In the genomic region with DNA sequence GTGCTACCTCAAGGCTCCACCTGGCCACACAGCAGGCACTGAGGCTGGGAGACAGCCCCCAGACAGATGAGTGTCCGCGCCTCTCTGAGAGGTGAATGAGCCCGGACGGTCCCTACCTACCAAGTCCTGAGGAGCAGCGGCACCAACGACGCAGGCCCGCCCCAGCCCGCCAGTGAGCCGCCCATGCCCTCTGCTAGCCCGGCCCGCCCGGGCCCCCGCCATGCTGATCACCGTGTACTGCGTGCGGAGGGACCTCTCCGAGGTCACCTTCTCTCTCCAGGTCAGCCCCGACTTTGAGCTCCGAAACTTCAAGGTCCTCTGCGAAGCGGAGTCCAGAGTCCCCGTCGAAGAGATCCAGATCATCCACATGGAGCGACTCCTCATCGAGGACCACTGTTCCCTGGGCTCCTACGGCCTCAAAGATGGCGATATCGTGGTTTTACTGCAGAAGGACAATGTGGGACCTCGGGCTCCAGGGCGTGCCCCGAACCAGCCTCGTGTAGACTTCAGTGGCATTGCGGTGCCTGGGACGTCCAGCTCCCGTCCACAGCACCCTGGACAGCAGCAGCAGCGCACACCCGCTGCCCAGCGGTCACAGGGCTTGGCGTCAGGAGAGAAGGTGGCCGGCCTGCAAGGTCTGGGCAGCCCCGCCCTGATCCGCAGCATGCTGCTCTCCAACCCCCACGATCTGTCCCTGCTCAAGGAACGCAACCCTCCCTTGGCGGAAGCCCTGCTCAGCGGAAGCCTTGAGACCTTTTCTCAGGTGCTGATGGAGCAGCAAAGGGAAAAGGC, we compare ENCODE assay signal across 1 cellular context.
TF ChIP-seq lines count a peak whose summit lies in the region.

A gene (plus strand): TSS at position 38 of the 792 bp plus-strand sequence. CDS start 183 bp downstream, at position 221.

TF ChIP-seq in K562, 482 proteins besides CTCF, POLR2A, EP300 and RAD21:
- TF ChIP-seq, protein P1, sequence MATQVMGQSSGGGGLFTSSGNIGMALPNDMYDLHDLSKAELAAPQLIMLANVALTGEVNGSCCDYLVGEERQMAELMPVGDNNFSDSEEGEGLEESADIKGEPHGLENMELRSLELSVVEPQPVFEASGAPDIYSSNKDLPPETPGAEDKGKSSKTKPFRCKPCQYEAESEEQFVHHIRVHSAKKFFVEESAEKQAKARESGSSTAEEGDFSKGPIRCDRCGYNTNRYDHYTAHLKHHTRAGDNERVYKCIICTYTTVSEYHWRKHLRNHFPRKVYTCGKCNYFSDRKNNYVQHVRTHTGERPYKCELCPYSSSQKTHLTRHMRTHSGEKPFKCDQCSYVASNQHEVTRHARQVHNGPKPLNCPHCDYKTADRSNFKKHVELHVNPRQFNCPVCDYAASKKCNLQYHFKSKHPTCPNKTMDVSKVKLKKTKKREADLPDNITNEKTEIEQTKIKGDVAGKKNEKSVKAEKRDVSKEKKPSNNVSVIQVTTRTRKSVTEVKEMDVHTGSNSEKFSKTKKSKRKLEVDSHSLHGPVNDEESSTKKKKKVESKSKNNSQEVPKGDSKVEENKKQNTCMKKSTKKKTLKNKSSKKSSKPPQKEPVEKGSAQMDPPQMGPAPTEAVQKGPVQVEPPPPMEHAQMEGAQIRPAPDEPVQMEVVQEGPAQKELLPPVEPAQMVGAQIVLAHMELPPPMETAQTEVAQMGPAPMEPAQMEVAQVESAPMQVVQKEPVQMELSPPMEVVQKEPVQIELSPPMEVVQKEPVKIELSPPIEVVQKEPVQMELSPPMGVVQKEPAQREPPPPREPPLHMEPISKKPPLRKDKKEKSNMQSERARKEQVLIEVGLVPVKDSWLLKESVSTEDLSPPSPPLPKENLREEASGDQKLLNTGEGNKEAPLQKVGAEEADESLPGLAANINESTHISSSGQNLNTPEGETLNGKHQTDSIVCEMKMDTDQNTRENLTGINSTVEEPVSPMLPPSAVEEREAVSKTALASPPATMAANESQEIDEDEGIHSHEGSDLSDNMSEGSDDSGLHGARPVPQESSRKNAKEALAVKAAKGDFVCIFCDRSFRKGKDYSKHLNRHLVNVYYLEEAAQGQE (CRISPR knock-in tag; IDR thresholded peaks at IDR 0.05; ENCODE audit: low read depth): peak; percentile 86
- TF ChIP-seq, protein P2, sequence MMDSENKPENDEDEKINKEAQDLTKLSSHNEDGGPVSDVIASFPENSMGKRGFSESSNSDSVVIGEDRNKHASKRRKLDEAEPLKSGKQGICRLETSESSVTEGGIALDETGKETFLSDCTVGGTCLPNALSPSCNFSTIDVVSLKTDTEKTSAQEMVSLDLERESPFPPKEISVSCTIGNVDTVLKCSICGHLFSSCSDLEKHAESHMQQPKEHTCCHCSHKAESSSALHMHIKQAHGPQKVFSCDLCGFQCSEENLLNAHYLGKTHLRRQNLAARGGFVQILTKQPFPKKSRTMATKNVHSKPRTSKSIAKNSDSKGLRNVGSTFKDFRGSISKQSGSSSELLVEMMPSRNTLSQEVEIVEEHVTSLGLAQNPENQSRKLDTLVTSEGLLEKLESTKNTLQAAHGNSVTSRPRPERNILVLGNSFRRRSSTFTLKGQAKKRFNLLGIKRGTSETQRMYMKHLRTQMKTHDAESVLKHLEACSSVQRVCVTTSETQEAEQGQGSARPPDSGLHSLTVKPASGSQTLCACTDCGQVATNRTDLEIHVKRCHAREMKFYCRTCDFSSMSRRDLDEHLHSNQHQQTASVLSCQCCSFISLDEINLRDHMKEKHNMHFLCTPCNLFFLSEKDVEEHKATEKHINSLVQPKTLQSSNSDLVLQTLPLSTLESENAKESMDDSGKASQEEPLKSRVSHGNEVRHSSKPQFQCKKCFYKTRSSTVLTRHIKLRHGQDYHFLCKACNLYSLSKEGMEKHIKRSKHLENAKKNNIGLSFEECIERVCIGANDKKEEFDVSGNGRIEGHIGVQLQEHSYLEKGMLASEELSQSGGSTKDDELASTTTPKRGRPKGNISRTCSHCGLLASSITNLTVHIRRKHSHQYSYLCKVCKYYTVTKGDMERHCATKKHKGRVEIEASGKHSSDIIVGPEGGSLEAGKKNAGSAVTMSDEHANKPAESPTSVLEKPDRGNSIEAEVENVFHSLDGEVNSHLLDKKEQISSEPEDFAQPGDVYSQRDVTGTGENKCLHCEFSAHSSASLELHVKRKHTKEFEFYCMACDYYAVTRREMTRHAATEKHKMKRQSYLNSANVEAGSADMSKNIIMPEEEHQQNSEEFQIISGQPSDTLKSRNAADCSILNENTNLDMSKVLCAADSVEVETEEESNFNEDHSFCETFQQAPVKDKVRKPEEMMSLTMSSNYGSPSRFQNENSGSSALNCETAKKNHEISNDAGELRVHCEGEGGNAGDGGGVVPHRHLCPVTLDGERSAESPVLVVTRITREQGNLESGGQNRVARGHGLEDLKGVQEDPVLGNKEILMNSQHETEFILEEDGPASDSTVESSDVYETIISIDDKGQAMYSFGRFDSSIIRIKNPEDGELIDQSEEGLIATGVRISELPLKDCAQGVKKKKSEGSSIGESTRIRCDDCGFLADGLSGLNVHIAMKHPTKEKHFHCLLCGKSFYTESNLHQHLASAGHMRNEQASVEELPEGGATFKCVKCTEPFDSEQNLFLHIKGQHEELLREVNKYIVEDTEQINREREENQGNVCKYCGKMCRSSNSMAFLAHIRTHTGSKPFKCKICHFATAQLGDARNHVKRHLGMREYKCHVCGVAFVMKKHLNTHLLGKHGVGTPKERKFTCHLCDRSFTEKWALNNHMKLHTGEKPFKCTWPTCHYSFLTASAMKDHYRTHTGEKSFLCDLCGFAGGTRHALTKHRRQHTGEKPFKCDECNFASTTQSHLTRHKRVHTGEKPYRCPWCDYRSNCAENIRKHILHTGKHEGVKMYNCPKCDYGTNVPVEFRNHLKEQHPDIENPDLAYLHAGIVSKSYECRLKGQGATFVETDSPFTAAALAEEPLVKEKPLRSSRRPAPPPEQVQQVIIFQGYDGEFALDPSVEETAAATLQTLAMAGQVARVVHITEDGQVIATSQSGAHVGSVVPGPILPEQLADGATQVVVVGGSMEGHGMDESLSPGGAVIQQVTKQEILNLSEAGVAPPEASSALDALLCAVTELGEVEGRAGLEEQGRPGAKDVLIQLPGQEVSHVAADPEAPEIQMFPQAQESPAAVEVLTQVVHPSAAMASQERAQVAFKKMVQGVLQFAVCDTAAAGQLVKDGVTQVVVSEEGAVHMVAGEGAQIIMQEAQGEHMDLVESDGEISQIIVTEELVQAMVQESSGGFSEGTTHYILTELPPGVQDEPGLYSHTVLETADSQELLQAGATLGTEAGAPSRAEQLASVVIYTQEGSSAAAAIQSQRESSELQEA (IDR thresholded peaks at IDR 0.05; ENCODE audit: low read depth): no peak
